In genomic region chr16:30092373-30093010, GRCh38 we compare ENCODE assay signal across 8 cellular contexts. TPM values are rescaled to one million over a fixed set of nuclear protein-coding genes. Genes with fewer than 3 reads are reported as not detected.
DNase-seq lines count a peak whose midpoint lies in the region; ATAC-seq, FAIRE-seq and TF ChIP-seq lines count a peak whose summit lies in the region.

No MANE protein-coding gene starts in this region.

- TF ChIP-seq CTCF in GM12865 (IDR thresholded peaks at IDR 0.05; ENCODE audit: insufficient read depth, low read depth, low read length, missing control alignments) = peak; percentile 93
- peak; percentile 34 for TF ChIP-seq CTCF in MCF 10A (IDR thresholded peaks at IDR 0.05; ENCODE audit: unreplicated experiment)

- H3K36me3 ChIP-seq in skeletal muscle satellite cell (ENCODE audit: insufficient read depth, low read length) = peaks cover 9% of the 10 kb centered on the region

- CTCF ChIA-PET in MCF 10A (lab: Yijun Ruan, JAX) = interaction anchor here (0.5 to 4.3 kb wide), 20 partner anchors 10 to 540 kb away, joined by 3 to 24 read pairs (median 3); partner anchors contain the start of gene ZNF48

- no peak for FAIRE-seq in HTR-8/SVneo (lab: Jason Lieb, UNC)

- H3K36me3 Mint-ChIP-seq in MCF 10A (ENCODE audit: insufficient read depth, unreplicated experiment) = peaks cover 12% of the 10 kb centered on the region

- intact Hi-C loops in MCF 10A (cut with micrococcal nuclease) = loop anchor here (10.0 kb wide), 1 partner anchor 312 kb away; the partner anchor contains the start of gene ZNF771

- POLR2A ChIA-PET in MCF 10A (lab: Yijun Ruan, JAX) = interaction anchor here (0.6 to 3.6 kb wide), 8 partner anchors 16 to 315 kb away, joined by 3 to 50 read pairs (median 4); partner anchors contain the start of genes ALDOA, MAPK3, PPP4C and ZNF771

- H3K4me3 Mint-ChIP-seq in MCF 10A (ENCODE audit: unreplicated experiment) = peak overlapping the region; percentile 79

- no peaks in the 10 kb centered on the region for H3K27me3 ChIP-seq in skeletal muscle satellite cell (ENCODE audit: control insufficient read depth, insufficient read depth, low read length)

- no peaks in the 10 kb centered on the region for H3K27me3 Mint-ChIP-seq in MCF 10A (ENCODE audit: insufficient read depth, unreplicated experiment)

- H3K4me1 Mint-ChIP-seq in MCF 10A (ENCODE audit: insufficient read depth, unreplicated experiment) = peaks cover 39% of the 10 kb centered on the region

- H3K9me3 Mint-ChIP-seq in MCF 10A (ENCODE audit: unreplicated experiment) = no peaks in the 10 kb centered on the region

- ATAC-seq in HG02588 (IDR thresholded peaks at IDR 0.05; ENCODE audit: unreplicated experiment) = peak; percentile 39

- peak overlapping the region; percentile 54 for H3K27ac Mint-ChIP-seq in MCF 10A (ENCODE audit: low read depth, unreplicated experiment)

- H3K4me1 ChIP-seq in skeletal muscle satellite cell (ENCODE audit: control insufficient read depth, insufficient read depth, low read length) = peaks cover 45% of the 10 kb centered on the region

- peak overlapping the region; percentile 97 for H3K4me2 ChIP-seq in skeletal muscle satellite cell (ENCODE audit: low read length)

- peak overlapping the region; percentile 60 for H3K9ac ChIP-seq in skeletal muscle satellite cell (ENCODE audit: low read depth, low read length)

- peaks cover 10% of the 10 kb centered on the region for H3K9me3 ChIP-seq in skeletal muscle satellite cell (replicated peaks; ENCODE audit: low read length)

- peak; percentile 95 for DNase-seq in GM12865 (ENCODE audit: low read depth)
- peak; percentile 76 for DNase-seq in NCI-H1436 (lab: John Stamatoyannopoulos, UW)
- DNase-seq in T-helper 9 cell = peak; percentile 56
- DNase-seq in MCF 10A (ENCODE audit: unreplicated experiment) = peak; percentile 65
- DNase-seq in iPS-NIHi11 (ENCODE audit: low spot score) = peak; percentile 85
- no peak for DNase-seq in HTR-8/SVneo (ENCODE audit: insufficient read length, low spot score)

- H3K4me3 ChIP-seq in GM12865 (ENCODE audit: low read depth, low read length) = peak overlapping the region; percentile 87
- peak overlapping the region; percentile 69 for H3K4me3 ChIP-seq in skeletal muscle satellite cell (ENCODE audit: low read length)

- no TSS peak for BruUV-seq in MCF 10A (replicated peaks; lab: Mats Ljungman, UMichigan)

RNA-seq across cellular contexts. Expression of gene TBX6, which starts 0.8 kb away (rescaled TPM):
- 0.16 and 0.47 TPM in 2 replicates for total RNA-seq in MCF 10A (2022)
- under 0.01 TPM in 1 of 2 replicates, not detected in the other for total RNA-seq in skeletal muscle satellite cell (2012; rRNA removed)

RNA-seq across cellular contexts. Expression of gene YPEL3, which starts 3.5 kb away (rescaled TPM):
- 8.8 and 9.2 TPM in 2 replicates for total RNA-seq in MCF 10A (2022)
- total RNA-seq in skeletal muscle satellite cell (2012; rRNA removed) = 2.8 and 3.7 TPM in 2 replicates

RNA-seq across cellular contexts. Expression of gene PPP4C, which starts 16.7 kb away (rescaled TPM):
- 93.2 and 99.7 TPM in 2 replicates for total RNA-seq in MCF 10A (2022)
- 190 and 200 TPM in 2 replicates for total RNA-seq in skeletal muscle satellite cell (2012; rRNA removed)

RNA-seq across cellular contexts. Expression of gene GDPD3, which starts 20.8 kb away (rescaled TPM):
- total RNA-seq in MCF 10A (2022) = 0.49 and 1.5 TPM in 2 replicates
- 1.5 and 2.6 TPM in 2 replicates for total RNA-seq in skeletal muscle satellite cell (2012; rRNA removed)

RNA-seq across cellular contexts. Expression of gene ALDOA, which starts 26.9 kb away (rescaled TPM):
- total RNA-seq in MCF 10A (2022) = 1,141 and 1,165 TPM in 2 replicates
- 1,251 and 1,685 TPM in 2 replicates for total RNA-seq in skeletal muscle satellite cell (2012; rRNA removed)
